1 cellular context compared by ENCODE assay signal in the genomic region with DNA sequence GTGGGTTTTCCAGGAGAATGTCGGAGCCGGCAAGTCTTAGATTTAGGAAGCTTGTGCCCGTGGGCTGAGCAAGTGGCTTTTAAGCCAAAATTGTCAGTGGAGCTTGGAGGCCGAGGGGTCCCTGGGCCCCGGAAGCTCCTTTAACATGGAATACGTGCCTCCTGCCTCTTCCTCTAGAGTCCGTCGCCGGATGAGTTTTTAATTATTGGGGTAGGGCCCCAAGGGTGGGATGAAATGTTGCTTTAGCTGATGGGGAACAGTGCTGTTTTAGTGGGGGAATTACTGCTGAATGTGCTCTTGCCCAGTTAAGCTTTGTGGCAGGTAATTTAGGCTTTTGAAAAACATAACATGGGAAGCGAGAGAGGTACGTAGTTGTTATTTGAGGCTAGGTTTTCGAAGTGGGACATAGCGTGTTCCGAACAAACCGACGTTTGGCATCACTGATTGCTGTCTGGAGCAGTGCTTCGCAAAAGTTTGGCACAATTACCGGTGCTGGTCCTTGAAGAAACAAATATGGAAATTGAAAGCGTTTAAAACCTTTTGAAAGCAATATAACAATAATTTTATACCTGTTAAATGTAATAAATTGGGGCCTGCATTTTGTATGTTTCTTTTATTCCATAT.
TF ChIP-seq lines count a peak whose summit lies in the region.

No MANE protein-coding gene starts in this region.

TF ChIP-seq in K562, 482 proteins besides CTCF, POLR2A, EP300 and RAD21 (continued from another document and continues in another):
- TF ChIP-seq, protein P1, sequence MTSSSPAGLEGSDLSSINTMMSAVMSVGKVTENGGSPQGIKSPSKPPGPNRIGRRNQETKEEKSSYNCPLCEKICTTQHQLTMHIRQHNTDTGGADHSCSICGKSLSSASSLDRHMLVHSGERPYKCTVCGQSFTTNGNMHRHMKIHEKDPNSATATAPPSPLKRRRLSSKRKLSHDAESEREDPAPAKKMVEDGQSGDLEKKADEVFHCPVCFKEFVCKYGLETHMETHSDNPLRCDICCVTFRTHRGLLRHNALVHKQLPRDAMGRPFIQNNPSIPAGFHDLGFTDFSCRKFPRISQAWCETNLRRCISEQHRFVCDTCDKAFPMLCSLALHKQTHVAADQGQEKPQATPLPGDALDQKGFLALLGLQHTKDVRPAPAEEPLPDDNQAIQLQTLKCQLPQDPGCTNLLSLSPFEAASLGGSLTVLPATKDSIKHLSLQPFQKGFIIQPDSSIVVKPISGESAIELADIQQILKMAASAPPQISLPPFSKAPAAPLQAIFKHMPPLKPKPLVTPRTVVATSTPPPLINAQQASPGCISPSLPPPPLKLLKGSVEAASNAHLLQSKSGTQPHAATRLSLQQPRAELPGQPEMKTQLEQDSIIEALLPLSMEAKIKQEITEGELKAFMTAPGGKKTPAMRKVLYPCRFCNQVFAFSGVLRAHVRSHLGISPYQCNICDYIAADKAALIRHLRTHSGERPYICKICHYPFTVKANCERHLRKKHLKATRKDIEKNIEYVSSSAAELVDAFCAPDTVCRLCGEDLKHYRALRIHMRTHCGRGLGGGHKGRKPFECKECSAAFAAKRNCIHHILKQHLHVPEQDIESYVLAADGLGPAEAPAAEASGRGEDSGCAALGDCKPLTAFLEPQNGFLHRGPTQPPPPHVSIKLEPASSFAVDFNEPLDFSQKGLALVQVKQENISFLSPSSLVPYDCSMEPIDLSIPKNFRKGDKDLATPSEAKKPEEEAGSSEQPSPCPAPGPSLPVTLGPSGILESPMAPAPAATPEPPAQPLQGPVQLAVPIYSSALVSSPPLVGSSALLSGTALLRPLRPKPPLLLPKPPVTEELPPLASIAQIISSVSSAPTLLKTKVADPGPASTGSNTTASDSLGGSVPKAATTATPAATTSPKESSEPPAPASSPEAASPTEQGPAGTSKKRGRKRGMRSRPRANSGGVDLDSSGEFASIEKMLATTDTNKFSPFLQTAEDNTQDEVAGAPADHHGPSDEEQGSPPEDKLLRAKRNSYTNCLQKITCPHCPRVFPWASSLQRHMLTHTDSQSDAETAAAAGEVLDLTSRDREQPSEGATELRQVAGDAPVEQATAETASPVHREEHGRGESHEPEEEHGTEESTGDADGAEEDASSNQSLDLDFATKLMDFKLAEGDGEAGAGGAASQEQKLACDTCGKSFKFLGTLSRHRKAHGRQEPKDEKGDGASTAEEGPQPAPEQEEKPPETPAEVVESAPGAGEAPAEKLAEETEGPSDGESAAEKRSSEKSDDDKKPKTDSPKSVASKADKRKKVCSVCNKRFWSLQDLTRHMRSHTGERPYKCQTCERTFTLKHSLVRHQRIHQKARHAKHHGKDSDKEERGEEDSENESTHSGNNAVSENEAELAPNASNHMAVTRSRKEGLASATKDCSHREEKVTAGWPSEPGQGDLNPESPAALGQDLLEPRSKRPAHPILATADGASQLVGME (CRISPR knock-in tag; IDR thresholded peaks at IDR 0.05) = 0 out of 2 replicates have a peak, but pooled peaks have one; percentile 9
- TF ChIP-seq ZNF785 (CRISPR knock-in tag; IDR thresholded peaks at IDR 0.05) = no peak
- TF ChIP-seq TCF7L2 (IDR thresholded peaks at IDR 0.05; ENCODE audit: low read depth, low read length) = no peak
- no peak for TF ChIP-seq ADNP (tag; IDR thresholded peaks at IDR 0.05)
- TF ChIP-seq ZC3H11A (IDR thresholded peaks at IDR 0.05; ENCODE audit: low read depth, low read length) = no peak
- TF ChIP-seq ZNF431 (CRISPR knock-in tag; IDR thresholded peaks at IDR 0.05) = 0 out of 2 replicates have a peak, but pooled peaks have one; percentile 2
- TF ChIP-seq KAT8 (IDR thresholded peaks at IDR 0.05; ENCODE audit: low read depth) = no peak
- no peak for TF ChIP-seq MAFG (tag; conservative IDR thresholded peaks at IDR 0.05)
- TF ChIP-seq, protein P2, sequence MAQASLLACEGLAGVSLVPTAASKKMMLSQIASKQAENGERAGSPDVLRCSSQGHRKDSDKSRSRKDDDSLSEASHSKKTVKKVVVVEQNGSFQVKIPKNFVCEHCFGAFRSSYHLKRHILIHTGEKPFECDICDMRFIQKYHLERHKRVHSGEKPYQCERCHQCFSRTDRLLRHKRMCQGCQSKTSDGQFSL (CRISPR knock-in tag; IDR thresholded peaks at IDR 0.05) = no peak
- TF ChIP-seq, protein P2 (tag; IDR thresholded peaks at IDR 0.05) = 0 out of 4 replicates have a peak, but pooled peaks of 1 of the 2 experiments have one; percentile 6
- no peak for TF ChIP-seq NCOA4 (IDR thresholded peaks at IDR 0.05; ENCODE audit: partially characterized antibody)
- TF ChIP-seq ZBTB12 (CRISPR knock-in tag; IDR thresholded peaks at IDR 0.05) = no peak
- no peak for TF ChIP-seq PTRF (tag; IDR thresholded peaks at IDR 0.05)
- no peak for TF ChIP-seq FIP1L1 (IDR thresholded peaks at IDR 0.05; ENCODE audit: low read depth, low read length, poor library complexity, severe bottlenecking)
- no peak for TF ChIP-seq RBM25 (IDR thresholded peaks at IDR 0.05; ENCODE audit: low read depth, low read length, severe bottlenecking)
- no peak for TF ChIP-seq SMAD3 (CRISPR knock-in tag; conservative IDR thresholded peaks at IDR 0.05)
- no peak for TF ChIP-seq RBM22 (IDR thresholded peaks at IDR 0.05; ENCODE audit: low read depth, low read length, poor library complexity, severe bottlenecking)
- TF ChIP-seq SMAD2 (IDR thresholded peaks at IDR 0.05; ENCODE audit: low read depth, low read length) = no peak
- no peak for TF ChIP-seq TCF3 (CRISPR knock-in tag; IDR thresholded peaks at IDR 0.05)
- TF ChIP-seq CREB3L1 (IDR thresholded peaks at IDR 0.05; ENCODE audit: borderline replicate concordance, low read depth) = no peak
- TF ChIP-seq DPF2 (IDR thresholded peaks at IDR 0.05) = no peak
- TF ChIP-seq IFI16 (CRISPR knock-in tag; IDR thresholded peaks at IDR 0.05) = no peak
- TF ChIP-seq SMARCA4 (IDR thresholded peaks at IDR 0.05) = no peak
- no peak for TF ChIP-seq ZNF408 (CRISPR knock-in tag; IDR thresholded peaks at IDR 0.05; ENCODE audit: low read depth)
- no peak for TF ChIP-seq CBX5 (IDR thresholded peaks at IDR 0.05; ENCODE audit: borderline replicate concordance, low read depth)
- TF ChIP-seq ZNF324 (CRISPR knock-in tag; IDR thresholded peaks at IDR 0.05) = no peak
- no peak for TF ChIP-seq NR0B1 (IDR thresholded peaks at IDR 0.05; ENCODE audit: partially characterized antibody)
- TF ChIP-seq BRD4 (IDR thresholded peaks at IDR 0.05) = no peak
- no peak for TF ChIP-seq TAF15 (IDR thresholded peaks at IDR 0.05; ENCODE audit: low read depth, low read length)
- TF ChIP-seq ZNF511 (CRISPR knock-in tag; IDR thresholded peaks at IDR 0.05) = no peak
- TF ChIP-seq, protein P3, sequence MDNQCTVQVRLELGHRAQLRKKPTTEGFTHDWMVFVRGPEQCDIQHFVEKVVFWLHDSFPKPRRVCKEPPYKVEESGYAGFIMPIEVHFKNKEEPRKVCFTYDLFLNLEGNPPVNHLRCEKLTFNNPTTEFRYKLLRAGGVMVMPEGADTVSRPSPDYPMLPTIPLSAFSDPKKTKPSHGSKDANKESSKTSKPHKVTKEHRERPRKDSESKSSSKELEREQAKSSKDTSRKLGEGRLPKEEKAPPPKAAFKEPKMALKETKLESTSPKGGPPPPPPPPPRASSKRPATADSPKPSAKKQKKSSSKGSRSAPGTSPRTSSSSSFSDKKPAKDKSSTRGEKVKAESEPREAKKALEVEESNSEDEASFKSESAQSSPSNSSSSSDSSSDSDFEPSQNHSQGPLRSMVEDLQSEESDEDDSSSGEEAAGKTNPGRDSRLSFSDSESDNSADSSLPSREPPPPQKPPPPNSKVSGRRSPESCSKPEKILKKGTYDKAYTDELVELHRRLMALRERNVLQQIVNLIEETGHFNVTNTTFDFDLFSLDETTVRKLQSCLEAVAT (IDR thresholded peaks at IDR 0.05) = peak in 1 of 2 experiments; percentile 48; a peak in 2 of 4 replicates
- TF ChIP-seq ZBTB40 (IDR thresholded peaks at IDR 0.05) = peak; percentile 30
- TF ChIP-seq ZBTB40 (CRISPR knock-in tag; IDR thresholded peaks at IDR 0.05) = no peak
- TF ChIP-seq KAT7 (CRISPR knock-in tag; IDR thresholded peaks at IDR 0.05; ENCODE audit: borderline replicate concordance) = peak; percentile 91
- TF ChIP-seq ZNF140 (CRISPR knock-in tag; IDR thresholded peaks at IDR 0.05) = no peak
